In the genomic region with DNA sequence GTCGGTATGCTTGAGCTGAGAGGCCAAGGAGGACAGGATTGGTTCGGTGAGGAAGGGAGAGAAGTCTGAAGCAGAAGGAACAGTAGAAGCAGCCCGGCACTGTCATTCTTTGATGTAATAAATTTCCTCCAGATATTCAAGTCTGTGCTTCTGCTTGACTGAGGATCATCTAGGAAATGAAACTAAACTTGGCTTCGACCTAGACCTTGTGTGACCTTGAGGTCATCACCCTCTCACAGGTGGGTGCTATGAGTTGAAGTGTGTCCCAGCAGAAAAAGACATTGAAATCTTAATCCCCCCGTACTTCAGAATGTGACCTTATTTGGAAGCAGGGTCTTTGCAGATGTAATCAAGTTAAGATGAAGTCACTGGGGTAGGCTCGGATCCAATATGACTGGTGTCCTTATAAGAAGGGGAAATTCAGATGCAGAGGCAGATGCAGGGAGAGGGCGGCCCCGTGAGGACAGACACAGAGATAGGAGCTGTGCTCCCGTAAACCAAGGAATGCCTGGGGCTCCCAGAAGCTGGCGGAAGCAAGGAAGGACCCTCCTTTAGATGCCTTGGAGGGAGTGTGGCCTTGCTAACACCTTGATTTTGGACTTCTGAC, we compare ENCODE assay signal across 1 cellular context.
TF ChIP-seq lines count a peak whose summit lies in the region.

No MANE protein-coding gene starts in this region.

TF ChIP-seq in K562, 482 proteins besides CTCF, POLR2A, EP300 and RAD21:
- TF ChIP-seq ESRRA (IDR thresholded peaks at IDR 0.05; ENCODE audit: borderline replicate concordance, low read depth) = peak; percentile 84
- peak; percentile 40; the same call in 1 of the 2 replicates for TF ChIP-seq DEAF1 (CRISPR knock-in tag; IDR thresholded peaks at IDR 0.05)
- no peak for TF ChIP-seq ZNF143 (CRISPR knock-in tag; IDR thresholded peaks at IDR 0.05)
